Comparison of ENCODE assay signal across 17 cellular contexts in genomic region chr13:87524775-87525174, GRCh38.
DNase-seq lines count a peak whose midpoint lies in the region; ATAC-seq, FAIRE-seq and TF ChIP-seq lines count a peak whose summit lies in the region.
"Had no signal": no experiment of that assay in that cellular context is flagged by ENCODE, and none has a peak within 500 bp of the region (broad histone marks: within the 10 kb centered on the region; RNA-seq: fewer than 3 reads in every experiment).

No MANE protein-coding gene starts in this region.

- H3K27ac ChIP-seq in GM12878 (ENCODE audit: control insufficient read depth, insufficient read depth) = no peak overlapping the region
- no peak overlapping the region for H3K27ac ChIP-seq in A673 (ENCODE audit: low read depth, low read length, poor library complexity, severe bottlenecking)
- H3K27ac ChIP-seq in vagina = no peak overlapping the region
- H3K27ac ChIP-seq: C4-2B, GM23248, KMS-11 had no signal

- no peaks in the 10 kb centered on the region for H3K79me2 ChIP-seq in GM12878 (ENCODE audit: control insufficient read depth, insufficient read depth, low read length)

- TF ChIP-seq EP300 in GM12878 (IDR thresholded peaks at IDR 0.05; ENCODE audit: borderline replicate concordance in 1 of 2, control insufficient read depth in 1 of 2, low read depth in 2 of 2, low read length in 2 of 2) = no peak

- TF ChIP-seq CTCF in GM12878 (IDR thresholded peaks at IDR 0.05 in 2 of 3, conservative IDR thresholded peaks at IDR 0.05 in 1 of 3; ENCODE audit: control insufficient read depth in 2 of 3, extremely low read depth in 1 of 3, insufficient read depth in 1 of 3, low read depth in 3 of 3, low read length in 3 of 3) = no peak
- no peak for TF ChIP-seq CTCF in A673 (conservative IDR thresholded peaks at IDR 0.05; ENCODE audit: low read depth, low read length)
- TF ChIP-seq CTCF in vagina (IDR thresholded peaks at IDR 0.05) = no peak

- H3K4me3 ChIP-seq in GM12878 (no peak overlapping the region), A673 (ENCODE audit: low read depth, low read length, poor library complexity, severe bottlenecking) (no peak overlapping the region), vagina (no peak overlapping the region)
- H3K4me3 ChIP-seq: GM23248 had no signal

- H3K36me3 ChIP-seq in GM12878 (ENCODE audit: control insufficient read depth in 2 of 2, insufficient read depth in 2 of 2, low read length in 1 of 2) (no peaks in the 10 kb centered on the region), A673 (ENCODE audit: insufficient read depth, low read length, poor library complexity, severe bottlenecking) (no peaks in the 10 kb centered on the region), vagina (no peaks in the 10 kb centered on the region)

- no peak overlapping the region for H2AFZ ChIP-seq in GM12878 (ENCODE audit: control insufficient read depth, low read depth, low read length)
- H2AFZ ChIP-seq: GM23248 had no signal

- H3K4me1 ChIP-seq in GM12878 (ENCODE audit: control insufficient read depth, insufficient read depth, low read length) (no peaks in the 10 kb centered on the region), A673 (ENCODE audit: insufficient read depth, low read length, poor library complexity, severe bottlenecking) (no peaks in the 10 kb centered on the region), vagina (no peaks in the 10 kb centered on the region)
- H3K4me1 ChIP-seq: Caco-2 had no signal

- no peak overlapping the region for H3K4me2 ChIP-seq in GM12878 (ENCODE audit: control insufficient read depth, insufficient read depth)
- H3K4me2 ChIP-seq: KMS-11 had no signal

- CTCF ChIA-PET in GM12878 (lab: Yijun Ruan, JAX) = no interaction called here
- CTCF ChIA-PET in A673 (lab: Charles Lee) = no interaction called here

- POLR2A ChIA-PET in GM12878 (lab: Charles Lee) = no interaction called here
- POLR2A ChIA-PET in A673 (lab: Charles Lee; ENCODE audit: low non-redundant PET) = no interaction called here

- DNase-seq in HCEC 1CT = peak; percentile 29
- DNase-seq in NCI-H226 = peak; percentile 28
- no peak for DNase-seq in GM12878 (ENCODE audit: low read depth, low spot score)
- no peak for DNase-seq in MV-4-11 (lab: John Stamatoyannopoulos, UW)
- DNase-seq in A673 (ENCODE audit: low spot score) = no peak
- no peak for DNase-seq in DMS53 (lab: John Stamatoyannopoulos, UW)
- no peak for DNase-seq in vagina (ENCODE audit: extremely low spot score in 2 of 2)
- DNase-seq: AML-193; Caco-2; CD4-positive, alpha-beta T cell; DMS153; DMS79 treated with DMSO at 0.1 percent for 48 hours; GM23248 had no signal

- TF ChIP-seq RAD21 in GM12878 (IDR thresholded peaks at IDR 0.05; ENCODE audit: insufficient read depth, low read depth, low read length) = no peak

- no peaks in the 10 kb centered on the region for H3K27me3 ChIP-seq in GM12878 (replicated peaks in 1 of 2; ENCODE audit: control insufficient read depth in 2 of 2, insufficient read depth in 2 of 2, low read length in 1 of 2)
- H3K27me3 ChIP-seq in A673 (replicated peaks; ENCODE audit: insufficient read depth, low read depth, low read length, poor library complexity) = no peaks in the 10 kb centered on the region
- no peaks in the 10 kb centered on the region for H3K27me3 ChIP-seq in vagina

- 30% methylated on average over 3 of the region's 3 CpGs for WGBS in GM12878 (ENCODE audit: insufficient coverage, insufficient replicate concordance, low lambda C conversion rate, missing lambda C conversion rate)

- no peak for FAIRE-seq in GM12878 (lab: Jason Lieb, UNC)
- FAIRE-seq: GM12891, GM19239 had no signal

- SMC1A ChIA-PET in GM12878 (lab: Charles Lee; ENCODE audit: uncharacterized antibody, unreplicated experiment) = interaction anchor here (0.7 to 1.4 kb wide), 3 partner anchors 9 to 22 kb away, joined by 3 to 6 read pairs (median 3); no protein-coding TSS in a partner anchor

- intact Hi-C loops in GM12878 (cut with micrococcal nuclease; ENCODE audit: unreplicated experiment) = no loop called here
- intact Hi-C loops in A673 (cut with micrococcal nuclease; ENCODE audit: unreplicated experiment) = no loop called here
- intact Hi-C loops in vagina (cut with DNase I) = no loop called here

- BruUV-seq in GM12878 (replicated peaks; lab: Mats Ljungman, UMichigan) = no TSS peak
- no TSS peak for BruUV-seq in A673 (replicated peaks; lab: Mats Ljungman, UMichigan)

- H4K20me1 ChIP-seq in GM12878 (ENCODE audit: control insufficient read depth, insufficient read depth) = no peaks in the 10 kb centered on the region

- no peak for TF ChIP-seq POLR2A in GM12878 (IDR thresholded peaks at IDR 0.05; ENCODE audit: low read depth, low read length)
- no peak for TF ChIP-seq POLR2A in vagina (IDR thresholded peaks at IDR 0.05)

- H3K9ac ChIP-seq in GM12878 (ENCODE audit: control insufficient read depth, insufficient read depth, low read length) = no peak overlapping the region
- H3K9ac ChIP-seq: GM23248, KMS-11 had no signal

- RAD21 ChIA-PET in GM12878 (lab: Charles Lee; ENCODE audit: unreplicated experiment) = interaction anchor here (0.6 kb wide), 1 partner anchor 9 kb away, joined by 3 read pairs; no protein-coding TSS in a partner anchor

- H3K9me3 ChIP-seq in GM12878 (replicated peaks; ENCODE audit: control insufficient read depth, insufficient read depth, low read length) (no peaks in the 10 kb centered on the region; the same call in 2 of the 3 replicates), A673 (ENCODE audit: low read depth, low read length, poor library complexity, severe bottlenecking) (no peaks in the 10 kb centered on the region), vagina (no peaks in the 10 kb centered on the region)

- ATAC-seq in GM12878 = peak; percentile 81

- in situ Hi-C loops in GM12878 (cut with MboI) = no loop called here

TF ChIP-seq in GM12878, 131 proteins besides CTCF, POLR2A, EP300 and RAD21:
- TF ChIP-seq ZNF217 (IDR thresholded peaks at IDR 0.05) (0 out of 2 replicates have a peak, but pooled peaks have one; percentile 51), ATF7 (IDR thresholded peaks at IDR 0.05; ENCODE audit: low read depth) (peak; percentile 56; the same call in 1 of the 2 replicates), YY1 (IDR thresholded peaks at IDR 0.05; ENCODE audit: low read depth, low read length) (no peak), RCOR1 (conservative IDR thresholded peaks at IDR 0.05; ENCODE audit: low read depth, low read length) (no peak), POU2F2 (IDR thresholded peaks at IDR 0.05; ENCODE audit: borderline replicate concordance, low read depth, low read length) (no peak), RUNX3 (IDR thresholded peaks at IDR 0.05; ENCODE audit: low read length) (no peak)
- TF ChIP-seq, protein P1, sequence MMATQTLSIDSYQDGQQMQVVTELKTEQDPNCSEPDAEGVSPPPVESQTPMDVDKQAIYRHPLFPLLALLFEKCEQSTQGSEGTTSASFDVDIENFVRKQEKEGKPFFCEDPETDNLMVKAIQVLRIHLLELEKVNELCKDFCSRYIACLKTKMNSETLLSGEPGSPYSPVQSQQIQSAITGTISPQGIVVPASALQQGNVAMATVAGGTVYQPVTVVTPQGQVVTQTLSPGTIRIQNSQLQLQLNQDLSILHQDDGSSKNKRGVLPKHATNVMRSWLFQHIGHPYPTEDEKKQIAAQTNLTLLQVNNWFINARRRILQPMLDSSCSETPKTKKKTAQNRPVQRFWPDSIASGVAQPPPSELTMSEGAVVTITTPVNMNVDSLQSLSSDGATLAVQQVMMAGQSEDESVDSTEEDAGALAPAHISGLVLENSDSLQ (IDR thresholded peaks at IDR 0.05) = 0 out of 2 replicates have a peak, but pooled peaks have one; percentile 12
- TF ChIP-seq, protein P2, sequence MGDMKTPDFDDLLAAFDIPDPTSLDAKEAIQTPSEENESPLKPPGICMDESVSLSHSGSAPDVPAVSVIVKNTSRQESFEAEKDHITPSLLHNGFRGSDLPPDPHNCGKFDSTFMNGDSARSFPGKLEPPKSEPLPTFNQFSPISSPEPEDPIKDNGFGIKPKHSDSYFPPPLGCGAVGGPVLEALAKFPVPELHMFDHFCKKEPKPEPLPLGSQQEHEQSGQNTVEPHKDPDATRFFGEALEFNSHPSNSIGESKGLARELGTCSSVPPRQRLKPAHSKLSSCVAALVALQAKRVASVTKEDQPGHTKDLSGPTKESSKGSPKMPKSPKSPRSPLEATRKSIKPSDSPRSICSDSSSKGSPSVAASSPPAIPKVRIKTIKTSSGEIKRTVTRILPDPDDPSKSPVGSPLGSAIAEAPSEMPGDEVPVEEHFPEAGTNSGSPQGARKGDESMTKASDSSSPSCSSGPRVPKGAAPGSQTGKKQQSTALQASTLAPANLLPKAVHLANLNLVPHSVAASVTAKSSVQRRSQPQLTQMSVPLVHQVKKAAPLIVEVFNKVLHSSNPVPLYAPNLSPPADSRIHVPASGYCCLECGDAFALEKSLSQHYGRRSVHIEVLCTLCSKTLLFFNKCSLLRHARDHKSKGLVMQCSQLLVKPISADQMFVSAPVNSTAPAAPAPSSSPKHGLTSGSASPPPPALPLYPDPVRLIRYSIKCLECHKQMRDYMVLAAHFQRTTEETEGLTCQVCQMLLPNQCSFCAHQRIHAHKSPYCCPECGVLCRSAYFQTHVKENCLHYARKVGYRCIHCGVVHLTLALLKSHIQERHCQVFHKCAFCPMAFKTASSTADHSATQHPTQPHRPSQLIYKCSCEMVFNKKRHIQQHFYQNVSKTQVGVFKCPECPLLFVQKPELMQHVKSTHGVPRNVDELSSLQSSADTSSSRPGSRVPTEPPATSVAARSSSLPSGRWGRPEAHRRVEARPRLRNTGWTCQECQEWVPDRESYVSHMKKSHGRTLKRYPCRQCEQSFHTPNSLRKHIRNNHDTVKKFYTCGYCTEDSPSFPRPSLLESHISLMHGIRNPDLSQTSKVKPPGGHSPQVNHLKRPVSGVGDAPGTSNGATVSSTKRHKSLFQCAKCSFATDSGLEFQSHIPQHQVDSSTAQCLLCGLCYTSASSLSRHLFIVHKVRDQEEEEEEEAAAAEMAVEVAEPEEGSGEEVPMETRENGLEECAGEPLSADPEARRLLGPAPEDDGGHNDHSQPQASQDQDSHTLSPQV (IDR thresholded peaks at IDR 0.05) = peak; percentile 24; the same call in 1 of the 2 replicates

Comparison
In these comparisons a context has a peak if more than half of its experiments do, and no peak if none do; other contexts are left out.
1. DNase-seq: peak in HCEC 1CT (single experiment) and NCI-H226 (single experiment); none in GM12878 (single experiment), MV-4-11 (single experiment), A673 (single experiment), DMS53 (single experiment) and vagina (0 of 2).